15 cellular contexts compared by ENCODE assay signal in genomic region chr14:23481362-23481970, GRCh38. TPM values are rescaled to one million over a fixed set of nuclear protein-coding genes. Genes with fewer than 3 reads are reported as not detected.
DNase-seq lines count a peak whose midpoint lies in the region; ATAC-seq and TF ChIP-seq lines count a peak whose summit lies in the region.
"Had no signal": no experiment of that assay in that cellular context is flagged by ENCODE, and none has a peak within 500 bp of the region (broad histone marks: within the 10 kb centered on the region; RNA-seq: fewer than 3 reads in every experiment).

No MANE protein-coding gene starts in this region.

- H3K9ac ChIP-seq in DND-41 (ENCODE audit: low read depth, low read length) (no peak overlapping the region), mammary epithelial cell (ENCODE audit: insufficient read depth, low read length) (no peak overlapping the region)

- H3K36me3 ChIP-seq in DND-41 (ENCODE audit: insufficient read depth, low read length), result peaks cover 31% of the 10 kb centered on the region
- H3K36me3 ChIP-seq in mammary epithelial cell (ENCODE audit: insufficient read depth, low read length), result peaks cover 17% of the 10 kb centered on the region
- H3K36me3 ChIP-seq in body of pancreas (replicated peaks in 1 of 2; ENCODE audit: insufficient read depth in 1 of 2, low read depth in 2 of 2), result peaks cover 1 to 13% of the 10 kb centered on the region in 2 donors

- H3K79me2 ChIP-seq in DND-41 (ENCODE audit: insufficient read depth, low read length) (no peaks in the 10 kb centered on the region), mammary epithelial cell (ENCODE audit: insufficient read depth, low read length) (no peaks in the 10 kb centered on the region)

- no peak overlapping the region for H3K27ac ChIP-seq in DND-41 (ENCODE audit: low read length)
- no peak overlapping the region for H3K27ac ChIP-seq in mammary epithelial cell (ENCODE audit: insufficient read depth, low read depth, low read length)
- no peak overlapping the region for H3K27ac ChIP-seq in body of pancreas
- H3K27ac ChIP-seq: gastrocnemius medialis, skin epidermis had no signal

- no peak for TF ChIP-seq POLR2A in body of pancreas (IDR thresholded peaks at IDR 0.05)

- H3K4me1 ChIP-seq in DND-41 (ENCODE audit: insufficient read depth, low read length) (no peaks in the 10 kb centered on the region), mammary epithelial cell (ENCODE audit: insufficient read depth, low read length) (no peaks in the 10 kb centered on the region), body of pancreas (no peaks in the 10 kb centered on the region)
- H3K4me1 ChIP-seq: gastrocnemius medialis had no signal

- H3K36me3 Mint-ChIP-seq in activated CD4-positive, alpha-beta memory T cell treated with anti-CD3 and anti-CD28 coated beads for 36 hours, result peaks cover 24% of the 10 kb centered on the region

- peak; percentile 31 for DNase-seq in DND-41
- peak; percentile 34 for DNase-seq in LHCN-M2 (ENCODE audit: low read depth)
- peak; percentile 14 for DNase-seq in mammary epithelial cell
- DNase-seq in islet precursor cell, result peak; percentile 55
- DNase-seq in body of pancreas, result no peak
- DNase-seq in SKM-1 treated with dmso at 0.1 percent for 144 hours (lab: John Stamatoyannopoulos, UW; ENCODE audit: unreplicated experiment), result no peak
- DNase-seq in NCI-H1417 treated with DMSO at 0.1 percent for 48 hours (lab: John Stamatoyannopoulos, UW), result no peak
- DNase-seq in activated CD4-positive, alpha-beta memory T cell treated with anti-CD3 and anti-CD28 coated beads for 36 hours, result no peak
- DNase-seq: activated CD8-positive, alpha-beta memory T cell treated with anti-CD3 and anti-CD28 coated beads for 24 hours; cortex of kidney; gastrocnemius medialis; T1000 had no signal

- H3K4me1 Mint-ChIP-seq in activated CD4-positive, alpha-beta memory T cell treated with anti-CD3 and anti-CD28 coated beads for 36 hours (ENCODE audit: low read depth), result peaks cover 2% of the 10 kb centered on the region

- no TSS peak for BruUV-seq in mammary epithelial cell (replicated peaks; lab: Mats Ljungman, UMichigan)

- H3K4me2 ChIP-seq in DND-41 (ENCODE audit: insufficient read depth, low read length), result no peak overlapping the region
- no peak overlapping the region for H3K4me2 ChIP-seq in mammary epithelial cell (ENCODE audit: insufficient read depth, low read depth, low read length)

- H3K4me3 Mint-ChIP-seq in activated CD4-positive, alpha-beta memory T cell treated with anti-CD3 and anti-CD28 coated beads for 36 hours, result no peak overlapping the region
- H3K4me3 Mint-ChIP-seq: activated naive CD8-positive, alpha-beta T cell; natural killer cell treated with Interleukin-12 subunit alpha and Interleukin-12 subunit beta and Interleukin-15 and Interleukin-18, amount 100 ng/mL, for 72 hours had no signal

- H3K4me3 ChIP-seq in DND-41 (ENCODE audit: low read depth in 1 of 2, low read length in 2 of 2) (no peak overlapping the region), mammary epithelial cell (replicated peaks in 1 of 3; ENCODE audit: insufficient read depth in 1 of 3, low read depth in 2 of 3, low read length in 3 of 3) (no peak overlapping the region), body of pancreas (no peak overlapping the region)
- H3K4me3 ChIP-seq: gastrocnemius medialis, skin epidermis had no signal

- no peak overlapping the region for H3K27ac Mint-ChIP-seq in activated CD4-positive, alpha-beta memory T cell treated with anti-CD3 and anti-CD28 coated beads for 36 hours
- H3K27ac Mint-ChIP-seq: activated naive CD8-positive, alpha-beta T cell; natural killer cell treated with Interleukin-12 subunit alpha and Interleukin-12 subunit beta and Interleukin-15 and Interleukin-18, amount 100 ng/mL, for 72 hours had no signal

- H2AFZ ChIP-seq in DND-41 (ENCODE audit: low read depth, low read length) (no peak overlapping the region), mammary epithelial cell (ENCODE audit: low read depth, low read length) (no peak overlapping the region)

- no peaks in the 10 kb centered on the region for H3K9me3 Mint-ChIP-seq in activated CD4-positive, alpha-beta memory T cell treated with anti-CD3 and anti-CD28 coated beads for 36 hours
- H3K9me3 Mint-ChIP-seq: natural killer cell treated with Interleukin-12 subunit alpha and Interleukin-12 subunit beta and Interleukin-15 and Interleukin-18, amount 100 ng/mL, for 72 hours had no signal

- ATAC-seq in DND-41 (ENCODE audit: insufficient read depth, low read depth) (peak; percentile 61), body of pancreas (no peak)
- ATAC-seq: gastrocnemius medialis; natural killer cell treated with Interleukin-12 subunit alpha and Interleukin-12 subunit beta and Interleukin-15 and Interleukin-18, amount 100 ng/mL, for 72 hours had no signal

- CTCF ChIA-PET in mammary epithelial cell (lab: Charles Lee; ENCODE audit: low non-redundant PET), result no interaction called here
- CTCF ChIA-PET in activated CD4-positive, alpha-beta memory T cell treated with anti-CD3 and anti-CD28 coated beads for 36 hours (lab: Charles Lee), result interaction anchor here (7.6 to 11.1 kb wide), 2 partner anchors 58 to 78 kb away, joined by 63 to 223 read pairs; partner anchors contain the start of gene THTPA

- H3K9me3 ChIP-seq in DND-41 (ENCODE audit: insufficient read depth, low read length, severe bottlenecking) (no peaks in the 10 kb centered on the region), mammary epithelial cell (replicated peaks; ENCODE audit: insufficient read depth, low read length) (no peaks in the 10 kb centered on the region), body of pancreas (no peaks in the 10 kb centered on the region)
- H3K9me3 ChIP-seq: gastrocnemius medialis had no signal

- in situ Hi-C loops in mammary epithelial cell (cut with MboI; ENCODE audit: low sequenced_read_pairs in 2 of 2), result loop anchor here in 1 of 2 donors (5.0 kb wide), 1 partner anchor 76 kb away; the partner anchor contains the start of gene THTPA

- POLR2A ChIA-PET in activated CD4-positive, alpha-beta memory T cell treated with anti-CD3 and anti-CD28 coated beads for 36 hours (lab: Charles Lee), result interaction anchor here (0.9 to 1.6 kb wide), 2 partner anchors 79 to 82 kb away, joined by 3 read pairs; no protein-coding TSS in a partner anchor

- 48% methylated on average over 3 of the region's 3 CpGs for WGBS in mammary epithelial cell (ENCODE audit: low coverage, missing lambda C conversion rate)
- 71 to 87% methylated on average over 3 of the region's 3 CpGs for WGBS in body of pancreas, 2 donors

- no peaks in the 10 kb centered on the region for H3K27me3 Mint-ChIP-seq in activated CD4-positive, alpha-beta memory T cell treated with anti-CD3 and anti-CD28 coated beads for 36 hours
- H3K27me3 Mint-ChIP-seq: activated naive CD8-positive, alpha-beta T cell; natural killer cell treated with Interleukin-12 subunit alpha and Interleukin-12 subunit beta and Interleukin-15 and Interleukin-18, amount 100 ng/mL, for 72 hours had no signal

- TF ChIP-seq CTCF in DND-41 (IDR thresholded peaks at IDR 0.05; ENCODE audit: borderline replicate concordance, extremely low read depth, low read length, poor library complexity, severe bottlenecking) (no peak), mammary epithelial cell (conservative IDR thresholded peaks at IDR 0.05 in 1 of 2, IDR thresholded peaks at IDR 0.05 in 1 of 2; ENCODE audit: extremely low read depth in 1 of 2, insufficient read depth in 1 of 2, low read depth in 1 of 2, low read length in 2 of 2) (no peak), body of pancreas (IDR thresholded peaks at IDR 0.05) (no peak)

- H4K20me1 ChIP-seq in DND-41 (ENCODE audit: insufficient read depth, low read length) (peaks cover 7% of the 10 kb centered on the region; the same call in 1 of the 2 replicates), mammary epithelial cell (ENCODE audit: insufficient read depth, low read length) (no peaks in the 10 kb centered on the region)

- intact Hi-C loops in mammary epithelial cell (cut with micrococcal nuclease), result no loop called here
- intact Hi-C loops in body of pancreas (cut with DNase I), result loop anchor here (5.0 kb wide), 1 partner anchor 81 kb away; no protein-coding TSS in a partner anchor
- intact Hi-C loops in activated CD4-positive, alpha-beta memory T cell treated with anti-CD3 and anti-CD28 coated beads for 36 hours (cut with micrococcal nuclease), result no loop called here

- H3K27me3 ChIP-seq in DND-41 (ENCODE audit: insufficient read depth, low read length, poor library complexity), result no peaks in the 10 kb centered on the region
- H3K27me3 ChIP-seq in mammary epithelial cell (ENCODE audit: insufficient read depth, low read length), result no peaks in the 10 kb centered on the region
- H3K27me3 ChIP-seq in body of pancreas, result no peaks in the 10 kb centered on the region
- H3K27me3 ChIP-seq: gastrocnemius medialis had no signal

- dilution Hi-C loops in mammary epithelial cell (cut with HindIII; ENCODE audit: low sequenced_read_pairs), result no loop called here

RNA-seq across cellular contexts. Expression of gene NGDN, which starts 12.0 kb away (rescaled TPM):
- total RNA-seq in LHCN-M2 (2014; rRNA removed) (37.1 and 41.3 TPM in 2 replicates), mammary epithelial cell (10 to 100 TPM; 27.0 to 34.5 TPM), body of pancreas (10 to 100 TPM; 29.0 to 31.6 TPM)
- polyA plus RNA-seq in LHCN-M2 (2012), result 27.4 TPM
- 42.0 TPM for polyA plus RNA-seq in mammary epithelial cell
- polyA minus RNA-seq in mammary epithelial cell, result 12.9 TPM
- 10 to 100 TPM; 42.1 to 44.1 TPM for total RNA-seq in activated CD4-positive, alpha-beta memory T cell treated with anti-CD3 and anti-CD28 coated beads for 36 hours

RNA-seq across cellular contexts. Expression of gene MYH7, which starts 46.0 kb away (rescaled TPM):
- total RNA-seq in LHCN-M2 (2014; rRNA removed) (0.06 and 0.17 TPM in 2 replicates), mammary epithelial cell (not detected), body of pancreas (1 to 10 TPM in 1 of 2 donors, under 1 TPM in 1; 0.52 to 2.0 TPM)
- polyA plus RNA-seq in LHCN-M2 (2012), result 0.09 TPM
- polyA plus RNA-seq in mammary epithelial cell, result not detected
- not detected for polyA minus RNA-seq in mammary epithelial cell
- total RNA-seq in activated CD4-positive, alpha-beta memory T cell treated with anti-CD3 and anti-CD28 coated beads for 36 hours, result under 1 TPM in 1 of 2 experiments, not detected in 1; 0.02 TPM
- total RNA-seq: natural killer cell treated with Interleukin-12 subunit alpha and Interleukin-12 subunit beta and Interleukin-15 and Interleukin-18, amount 100 ng/mL, for 72 hours had no signal

Comparison
In these comparisons a context has a peak if more than half of its experiments do, and no peak if none do; other contexts are left out.
1. DNase-seq: peak in DND-41 (single experiment), LHCN-M2 (single experiment), mammary epithelial cell (single experiment) and islet precursor cell (single experiment); none in body of pancreas (0 of 4), SKM-1 treated with dmso at 0.1 percent for 144 hours (single experiment), NCI-H1417 treated with DMSO at 0.1 percent for 48 hours (single experiment) and activated CD4-positive, alpha-beta memory T cell treated with anti-CD3 and anti-CD28 coated beads for 36 hours (single experiment).